ENCODE assay signal across 8 cellular contexts in the genomic region with DNA sequence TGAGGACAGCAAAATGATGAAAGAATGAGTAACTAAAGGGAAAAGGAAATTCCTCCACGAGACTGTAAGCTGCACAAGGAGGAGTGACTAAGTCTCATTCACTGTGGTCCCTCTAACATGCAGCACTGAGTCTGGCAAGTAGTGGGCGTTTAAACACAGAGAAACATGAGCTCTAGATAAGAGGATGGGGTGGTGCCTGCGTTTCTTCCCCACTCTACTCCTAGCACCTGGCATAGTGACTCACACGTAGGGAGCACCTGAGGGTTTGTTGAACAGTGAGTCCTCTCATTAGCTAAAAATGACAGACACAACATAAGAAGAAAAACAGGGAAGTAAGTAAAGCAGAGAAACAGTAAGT.
DNase-seq lines count a peak whose midpoint lies in the region; ATAC-seq and TF ChIP-seq lines count a peak whose summit lies in the region.

No MANE protein-coding gene starts in this region.

- 32% methylated on average over 4 of the region's 4 CpGs; no CpG with 5 or more reads in 1 of the 2 donors for WGBS in gastroesophageal sphincter (ENCODE audit: low coverage in 1 of 2), 2 donors

- H3K27ac ChIP-seq in gastroesophageal sphincter, result no peak overlapping the region

- no peak overlapping the region for H3K4me3 ChIP-seq in gastroesophageal sphincter

- TF ChIP-seq POLR2A in gastroesophageal sphincter (IDR thresholded peaks at IDR 0.05), result no peak

- DNase-seq in NCI-H2029 treated with DMSO at 0.1 percent for 48 hours (lab: John Stamatoyannopoulos, UW) (peak; percentile 32), dermis blood vessel endothelial cell (peak; percentile 86), osteocyte (ENCODE audit: extremely low spot score, unreplicated experiment) (no peak), GM10266 (ENCODE audit: extremely low spot score) (no peak), HEK293T (ENCODE audit: extremely low spot score) (no peak)
- no peak for DNase-seq in activated CD4-positive, CD25-positive, alpha-beta regulatory T cell (lab: John Stamatoyannopoulos, UW)

- no peaks in the 10 kb centered on the region for H3K4me1 ChIP-seq in gastroesophageal sphincter

- POLR2A ChIA-PET in HEK293T (lab: Yijun Ruan, JAX), result interaction anchor here (1.3 kb wide), 1 partner anchor 154 kb away, joined by 3 read pairs; no protein-coding TSS in a partner anchor

- ATAC-seq in GM18511 (IDR thresholded peaks at IDR 0.05; ENCODE audit: unreplicated experiment) (peak; percentile 51), gastroesophageal sphincter (no peak)

- H3K36me3 ChIP-seq in gastroesophageal sphincter, result peaks cover 0 to 87% of the 10 kb centered on the region in 2 donors

- H3K27ac Mint-ChIP-seq in osteocyte (ENCODE audit: unreplicated experiment), result peak overlapping the region; percentile 89

- peaks cover 24% of the 10 kb centered on the region for H3K4me1 Mint-ChIP-seq in osteocyte (ENCODE audit: unreplicated experiment)

- no peaks in the 10 kb centered on the region for H3K9me3 Mint-ChIP-seq in osteocyte (ENCODE audit: unreplicated experiment)

- no peaks in the 10 kb centered on the region for H3K9me3 ChIP-seq in gastroesophageal sphincter

- no peaks in the 10 kb centered on the region for H3K27me3 Mint-ChIP-seq in osteocyte (ENCODE audit: unreplicated experiment)

- peak; percentile 51 for TF ChIP-seq CTCF in osteocyte (IDR thresholded peaks at IDR 0.05)
- TF ChIP-seq CTCF in GM10266 (IDR thresholded peaks at IDR 0.05; ENCODE audit: control insufficient read depth, insufficient read depth, low read depth, missing control alignments), result no peak
- no peak for TF ChIP-seq CTCF in gastroesophageal sphincter (IDR thresholded peaks at IDR 0.05)

- H3K4me3 Mint-ChIP-seq in osteocyte (ENCODE audit: unreplicated experiment), result no peak overlapping the region

- H3K36me3 Mint-ChIP-seq in osteocyte (ENCODE audit: unreplicated experiment), result peaks cover 54% of the 10 kb centered on the region

- no peak for TF ChIP-seq EP300 in gastroesophageal sphincter (IDR thresholded peaks at IDR 0.05)

- H3K27me3 ChIP-seq in gastroesophageal sphincter, result no peaks in the 10 kb centered on the region

- CTCF ChIA-PET in HEK293T (lab: Yijun Ruan, JAX), result interaction anchor here (0.6 kb wide), 2 partner anchors 84 to 106 kb away, joined by 3 to 5 read pairs; a partner anchor contains a TSS

TF ChIP-seq in HEK293T, 16 proteins besides CTCF, POLR2A, EP300 and RAD21:
- TF ChIP-seq CTBP1 (IDR thresholded peaks at IDR 0.05; ENCODE audit: borderline replicate concordance), result no peak
- no peak for TF ChIP-seq NFRKB (IDR thresholded peaks at IDR 0.05)
- TF ChIP-seq HDGF (IDR thresholded peaks at IDR 0.05; ENCODE audit: borderline replicate concordance), result no peak
- no peak for TF ChIP-seq FOXA1 (IDR thresholded peaks at IDR 0.05)
- TF ChIP-seq ARNT (IDR thresholded peaks at IDR 0.05), result no peak
- TF ChIP-seq FOXM1 (IDR thresholded peaks at IDR 0.05; ENCODE audit: borderline replicate concordance), result no peak
- TF ChIP-seq, protein P1, sequence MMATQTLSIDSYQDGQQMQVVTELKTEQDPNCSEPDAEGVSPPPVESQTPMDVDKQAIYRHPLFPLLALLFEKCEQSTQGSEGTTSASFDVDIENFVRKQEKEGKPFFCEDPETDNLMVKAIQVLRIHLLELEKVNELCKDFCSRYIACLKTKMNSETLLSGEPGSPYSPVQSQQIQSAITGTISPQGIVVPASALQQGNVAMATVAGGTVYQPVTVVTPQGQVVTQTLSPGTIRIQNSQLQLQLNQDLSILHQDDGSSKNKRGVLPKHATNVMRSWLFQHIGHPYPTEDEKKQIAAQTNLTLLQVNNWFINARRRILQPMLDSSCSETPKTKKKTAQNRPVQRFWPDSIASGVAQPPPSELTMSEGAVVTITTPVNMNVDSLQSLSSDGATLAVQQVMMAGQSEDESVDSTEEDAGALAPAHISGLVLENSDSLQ (IDR thresholded peaks at IDR 0.05), result no peak
- TF ChIP-seq TARDBP (IDR thresholded peaks at IDR 0.05), result no peak
- no peak for TF ChIP-seq BHLHE40 (IDR thresholded peaks at IDR 0.05; ENCODE audit: borderline replicate concordance)
- TF ChIP-seq ELF4 (IDR thresholded peaks at IDR 0.05), result no peak
- no peak for TF ChIP-seq L3MBTL2 (conservative IDR thresholded peaks at IDR 0.05)
- TF ChIP-seq SP1 (IDR thresholded peaks at IDR 0.05), result no peak
- TF ChIP-seq SUZ12 (IDR thresholded peaks at IDR 0.05), result no peak
- TF ChIP-seq FOXK2 (IDR thresholded peaks at IDR 0.05), result no peak

Comparison
In these comparisons a context has a peak if more than half of its experiments do, and no peak if none do; other contexts are left out.
1. DNase-seq: peak in NCI-H2029 treated with DMSO at 0.1 percent for 48 hours (single experiment) and dermis blood vessel endothelial cell (single experiment); none in osteocyte (single experiment), GM10266 (single experiment), activated CD4-positive, CD25-positive, alpha-beta regulatory T cell (0 of 4) and HEK293T (single experiment).